In the genomic region with DNA sequence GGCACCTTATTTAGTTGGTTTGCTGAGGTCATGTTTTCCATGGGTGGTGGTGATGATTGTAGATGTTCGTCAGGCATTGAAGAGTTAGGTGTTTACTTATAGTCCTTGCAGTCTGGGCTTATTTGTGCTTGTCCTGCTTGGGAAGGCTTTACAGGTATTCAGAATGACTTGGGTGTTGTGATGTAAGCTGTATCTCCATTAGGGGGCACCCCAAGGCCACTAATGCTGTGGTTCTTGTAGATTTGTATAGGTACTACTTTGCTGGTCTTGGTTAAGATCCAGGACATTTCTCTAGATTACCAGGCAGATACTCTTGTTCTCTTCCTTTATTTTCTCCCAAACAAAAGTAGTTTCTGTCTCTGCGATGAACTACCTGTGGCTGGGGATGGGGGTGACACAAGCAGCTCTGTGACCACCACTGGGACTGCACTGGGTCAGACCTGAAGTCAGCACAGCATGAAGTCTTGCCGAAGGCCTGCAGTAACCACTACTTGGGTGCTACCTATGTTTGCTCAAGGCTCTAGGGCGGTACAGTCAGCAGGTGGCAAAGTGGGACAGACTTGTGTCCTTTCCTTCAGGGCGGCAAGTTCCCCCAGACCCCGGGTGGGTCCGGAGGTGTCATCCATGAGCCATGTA, we compare ENCODE assay signal across 8 cellular contexts. TPM values are rescaled to one million over a fixed set of nuclear protein-coding genes. Genes with fewer than 3 reads are reported as not detected.
DNase-seq lines count a peak whose midpoint lies in the region; ATAC-seq, FAIRE-seq and TF ChIP-seq lines count a peak whose summit lies in the region.
"Had no signal": no experiment of that assay in that cellular context is flagged by ENCODE, and none has a peak within 500 bp of the region (broad histone marks: within the 10 kb centered on the region; RNA-seq: fewer than 3 reads in every experiment).

No MANE protein-coding gene starts in this region.

- peak; percentile 92 for FAIRE-seq in GM12891 (lab: Jason Lieb, UNC)

- no peak overlapping the region for H3K4me3 ChIP-seq in cardiac fibroblast (replicated peaks in 1 of 2; ENCODE audit: low read depth in 2 of 2, low read length in 2 of 2)
- H3K4me3 ChIP-seq: skin epidermis had no signal

- ATAC-seq in GM21619 (IDR thresholded peaks at IDR 0.05; ENCODE audit: unreplicated experiment) (peak; percentile 55), GM19328 (IDR thresholded peaks at IDR 0.05; ENCODE audit: unreplicated experiment) (no peak)
- ATAC-seq in stimulated activated naive CD8-positive, alpha-beta T cell treated with anti-CD3 and anti-CD28 coated beads, Interleukin-15, Interleukin-2, amounts not matched to agents 100 U/mL and 50 U/mL, for 24 hours = no peak

- TF ChIP-seq CTCF in cardiac fibroblast (IDR thresholded peaks at IDR 0.05; ENCODE audit: low read depth, low read length) = peak; percentile 50

- DNase-seq in GM12891 (ENCODE audit: insufficient read length, low spot score) = no peak
- DNase-seq in MV-4-11 (lab: John Stamatoyannopoulos, UW) = peak; percentile 37
- DNase-seq in cardiac fibroblast (ENCODE audit: low read depth in 2 of 2) = peak; percentile 39 to 68
- DNase-seq in stimulated activated naive CD8-positive, alpha-beta T cell treated with anti-CD3 and anti-CD28 coated beads, Interleukin-15, Interleukin-2, amounts not matched to agents 100 U/mL and 50 U/mL, for 24 hours = peak; percentile 41
- no peak for DNase-seq in mesenteric fat pad (ENCODE audit: low spot score)

- TF ChIP-seq POLR2A in GM12891 (IDR thresholded peaks at IDR 0.05; ENCODE audit: low read depth, low read length) = no peak

TF ChIP-seq in GM12891, 5 proteins besides CTCF, POLR2A, EP300 and RAD21:
- TF ChIP-seq POU2F2 (IDR thresholded peaks at IDR 0.05; ENCODE audit: low read depth, low read length) (no peak), TAF1 (IDR thresholded peaks at IDR 0.05; ENCODE audit: low read depth, low read length) (no peak), POLR2AphosphoS5 (IDR thresholded peaks at IDR 0.05; ENCODE audit: low read depth, low read length) (no peak), SPI1 (IDR thresholded peaks at IDR 0.05; ENCODE audit: low read depth, low read length) (no peak), PAX5 (IDR thresholded peaks at IDR 0.05; ENCODE audit: insufficient read depth, low read length, severe bottlenecking) (no peak)

RNA-seq across cellular contexts. Expression of a gene that starts 35.8 kb away (rescaled TPM):
- 11.2 TPM for polyA plus RNA-seq in GM12891 (2012; ENCODE audit: low read depth, missing spikeins)
- total RNA-seq in mesenteric fat pad = 12.7 TPM

Comparison
In these comparisons a context has a peak if more than half of its experiments do, and no peak if none do; other contexts are left out.
1. DNase-seq: peak in MV-4-11 (single experiment), cardiac fibroblast (2 of 2) and stimulated activated naive CD8-positive, alpha-beta T cell treated with anti-CD3 and anti-CD28 coated beads, Interleukin-15, Interleukin-2, amounts not matched to agents 100 U/mL and 50 U/mL, for 24 hours (single experiment); none in GM12891 (single experiment) and mesenteric fat pad (single experiment).